21 cellular contexts compared by ENCODE assay signal in genomic region chr3:59890637-59891036, GRCh38.
DNase-seq lines count a peak whose midpoint lies in the region; ATAC-seq, FAIRE-seq and TF ChIP-seq lines count a peak whose summit lies in the region.
"Had no signal": no experiment of that assay in that cellular context is flagged by ENCODE, and none has a peak within 500 bp of the region (broad histone marks: within the 10 kb centered on the region; RNA-seq: fewer than 3 reads in every experiment).

No MANE protein-coding gene starts in this region.

- dilution Hi-C loops in IMR-90 (cut with HindIII; ENCODE audit: low sequenced_read_pairs, unreplicated experiment) = no loop called here

- no peaks in the 10 kb centered on the region for H3K9me1 ChIP-seq in IMR-90 (ENCODE audit: insufficient read depth, low read length)

- H2BK15ac ChIP-seq in IMR-90 (ENCODE audit: low read depth, low read length) (no peak overlapping the region), H1 (ENCODE audit: low read length) (no peak overlapping the region)

- no peak overlapping the region for H2BK12ac ChIP-seq in H1 (ENCODE audit: low read depth, low read length)

- H4K5ac ChIP-seq in IMR-90 (ENCODE audit: low read depth, low read length) = no peak overlapping the region
- no peak overlapping the region for H4K5ac ChIP-seq in H1 (ENCODE audit: insufficient read length, low read depth, low read length)

- TF ChIP-seq EP300 in HepG2 (IDR thresholded peaks at IDR 0.05; ENCODE audit: low read depth in 2 of 2, low read length in 2 of 2) (no peak), HepG2 (CRISPR knock-in tag; IDR thresholded peaks at IDR 0.05; ENCODE audit: borderline replicate concordance) (no peak), H1 (IDR thresholded peaks at IDR 0.05; ENCODE audit: borderline replicate concordance in 1 of 2, low read depth in 2 of 2, low read length in 2 of 2) (no peak)

- CTCF ChIA-PET in HepG2 (lab: Yijun Ruan, JAX; ENCODE audit: low intra/inter-chr PET ratio, low total read pairs) = no interaction called here
- CTCF ChIA-PET in IMR-90 (lab: Yijun Ruan, JAX) = no interaction called here
- CTCF ChIA-PET in H1 (lab: Charles Lee; ENCODE audit: partially characterized antibody) = no interaction called here

- ATAC-seq in HepG2 (no peak), right lobe of liver (no peak), IMR-90 (ENCODE audit: low read depth) (no peak)
- ATAC-seq: CD8-positive, alpha-beta T cell had no signal

- H3K56ac ChIP-seq in IMR-90 (ENCODE audit: extremely low read depth, insufficient read depth, low read length) (no peak overlapping the region), H1 (replicated peaks; ENCODE audit: insufficient read length, low read depth, low read length) (no peak overlapping the region)

- FAIRE-seq in HepG2 (lab: Jason Lieb, UNC) = no peak
- FAIRE-seq in H1 (lab: Jason Lieb, UNC) = no peak
- FAIRE-seq: G401.6, GM12891, GM19239 had no signal

- H3K79me1 ChIP-seq in IMR-90 (ENCODE audit: low read depth in 1 of 2, low read length in 2 of 2) (no peaks in the 10 kb centered on the region), H1 (ENCODE audit: low read depth, low read length) (no peaks in the 10 kb centered on the region)

- TF ChIP-seq POLR2A in HepG2 (IDR thresholded peaks at IDR 0.05; ENCODE audit: insufficient read depth in 1 of 2, low read depth in 2 of 2, low read length in 2 of 2) = no peak
- TF ChIP-seq POLR2A in right lobe of liver (IDR thresholded peaks at IDR 0.05) = no peak
- TF ChIP-seq POLR2A in IMR-90 (IDR thresholded peaks at IDR 0.05; ENCODE audit: low read depth, low read length) = no peak
- TF ChIP-seq POLR2A in H1 (IDR thresholded peaks at IDR 0.05; ENCODE audit: control extremely low read depth in 1 of 2, low read depth in 2 of 2, low read length in 2 of 2) = no peak

- no peak overlapping the region for H4K91ac ChIP-seq in IMR-90 (ENCODE audit: insufficient read depth, low read depth, low read length)
- no peak overlapping the region for H4K91ac ChIP-seq in H1 (replicated peaks; ENCODE audit: insufficient read length, low read length)

- H2AK9ac ChIP-seq in IMR-90 (replicated peaks; ENCODE audit: low read depth, low read length, poor library complexity) = no peak overlapping the region

- H3K27me3 ChIP-seq in HepG2 (ENCODE audit: control insufficient read depth in 1 of 2, insufficient read depth in 2 of 2, low read length in 2 of 2) (no peaks in the 10 kb centered on the region), right lobe of liver (no peaks in the 10 kb centered on the region), IMR-90 (ENCODE audit: control insufficient read depth, insufficient read depth, low read length) (no peaks in the 10 kb centered on the region; the same call in none of the 2 replicates), H1 (replicated peaks in 1 of 4; ENCODE audit: control insufficient read depth in 3 of 4, extremely low read depth in 1 of 4, insufficient read depth in 3 of 4, low read length in 3 of 4) (no peaks in the 10 kb centered on the region)
- H3K27me3 ChIP-seq: BE2C, BLaER1 had no signal

- intact Hi-C loops in HepG2 (cut with micrococcal nuclease; ENCODE audit: unreplicated experiment) = no loop called here
- intact Hi-C loops in right lobe of liver (cut with DNase I) = no loop called here
- intact Hi-C loops in IMR-90 (cut with micrococcal nuclease) = no loop called here

- no peak overlapping the region for H2BK120ac ChIP-seq in IMR-90 (ENCODE audit: low read depth, low read length)
- H2BK120ac ChIP-seq in H1 (replicated peaks; ENCODE audit: low read depth, low read length) = no peak overlapping the region

- H3K4ac ChIP-seq in IMR-90 (ENCODE audit: low read depth, low read length) (no peak overlapping the region), H1 (replicated peaks; ENCODE audit: insufficient read length, low read depth, low read length) (peak overlapping the region; percentile 21)

- no peak for TF ChIP-seq RAD21 in HepG2 (CRISPR knock-in tag; IDR thresholded peaks at IDR 0.05)
- no peak for TF ChIP-seq RAD21 in IMR-90 (IDR thresholded peaks at IDR 0.05; ENCODE audit: low read length)
- TF ChIP-seq RAD21 in H1 (IDR thresholded peaks at IDR 0.05 in 1 of 2, conservative IDR thresholded peaks at IDR 0.05 in 1 of 2; ENCODE audit: low read depth in 2 of 2, low read length in 2 of 2) = no peak

- no peaks in the 10 kb centered on the region for H3K36me3 ChIP-seq in HepG2 (replicated peaks in 1 of 2; ENCODE audit: control insufficient read depth in 1 of 2, insufficient read depth in 2 of 2, low read length in 2 of 2)
- H3K36me3 ChIP-seq in right lobe of liver = no peaks in the 10 kb centered on the region
- no peaks in the 10 kb centered on the region for H3K36me3 ChIP-seq in IMR-90 (ENCODE audit: control insufficient read depth, insufficient read depth, low read length)
- H3K36me3 ChIP-seq in H1 (ENCODE audit: control insufficient read depth in 2 of 4, insufficient read depth in 4 of 4, low read length in 3 of 4) = no peaks in the 10 kb centered on the region
- H3K36me3 ChIP-seq: BE2C, BLaER1 had no signal

- H2BK5ac ChIP-seq in IMR-90 (ENCODE audit: low read depth, low read length, poor library complexity, severe bottlenecking) (no peak overlapping the region), H1 (ENCODE audit: low read depth, low read length) (no peak overlapping the region)

- H3K79me2 ChIP-seq in HepG2 (ENCODE audit: insufficient read depth, low read length) = no peaks in the 10 kb centered on the region
- no peaks in the 10 kb centered on the region for H3K79me2 ChIP-seq in H1 (ENCODE audit: control insufficient read depth in 1 of 2, insufficient read depth in 2 of 2, low read length in 2 of 2)

- 2% methylated on average over 3 of the region's 3 CpGs for WGBS in HepG2 (ENCODE audit: low lambda C conversion rate)
- WGBS in right lobe of liver (ENCODE audit: insufficient coverage, low coverage, low lambda C conversion rate, missing lambda C conversion rate) = 54% methylated on average over 3 of the region's 3 CpGs
- WGBS in IMR-90 (ENCODE audit: extremely low coverage in 2 of 2, insufficient read length in 1 of 2), 2 experiments = no CpG with 5 or more reads among the region's 3 CpGs
- WGBS in H1 (ENCODE audit: extremely low coverage in 1 of 2, insufficient coverage in 1 of 2, insufficient read length in 1 of 2, insufficient replicate concordance in 2 of 2, low coverage in 1 of 2, low lambda C conversion rate in 2 of 2, missing lambda C conversion rate in 1 of 2), 2 experiments = 95% methylated on average over 3 of the region's 3 CpGs; no CpG with 5 or more reads in 1 of the 2 experiments

- H4K8ac ChIP-seq in IMR-90 (ENCODE audit: low read depth in 2 of 2, low read length in 2 of 2) (no peak overlapping the region), H1 (ENCODE audit: extremely low read depth, insufficient read depth, low read length) (no peak overlapping the region)

- H2AK5ac ChIP-seq in IMR-90 (ENCODE audit: low read depth, low read length) (no peak overlapping the region), H1 (ENCODE audit: low read depth, low read length) (no peak overlapping the region)

- H4K20me1 ChIP-seq in HepG2 (ENCODE audit: insufficient read depth, low read length) = no peaks in the 10 kb centered on the region
- H4K20me1 ChIP-seq in IMR-90 (ENCODE audit: insufficient read depth, low read length) = no peaks in the 10 kb centered on the region
- H4K20me1 ChIP-seq in H1 (replicated peaks in 1 of 2; ENCODE audit: control insufficient read depth in 1 of 2, insufficient read depth in 2 of 2, low read length in 2 of 2) = no peaks in the 10 kb centered on the region
- H4K20me1 ChIP-seq: BLaER1 had no signal

- no peak overlapping the region for H3K18ac ChIP-seq in IMR-90 (ENCODE audit: low read depth, low read length)
- no peak overlapping the region for H3K18ac ChIP-seq in H1 (ENCODE audit: extremely low read depth, low read length)

- no peaks in the 10 kb centered on the region for H3K23me2 ChIP-seq in H1 (ENCODE audit: low read depth, low read length)

- BruUV-seq in HepG2 (replicated peaks; lab: Mats Ljungman, UMichigan) (no TSS peak), IMR-90 (replicated peaks; lab: Mats Ljungman, UMichigan) (no TSS peak)

- TF ChIP-seq CTCF in HepG2 (CRISPR knock-in tag; IDR thresholded peaks at IDR 0.05) (no peak), right lobe of liver (IDR thresholded peaks at IDR 0.05) (no peak), IMR-90 (conservative IDR thresholded peaks at IDR 0.05; ENCODE audit: low read depth, low read length) (no peak), H1 (IDR thresholded peaks at IDR 0.05; ENCODE audit: control extremely low read depth in 1 of 3, insufficient read depth in 1 of 3, low read depth in 1 of 3, low read length in 3 of 3) (no peak)

- H3K4me1 ChIP-seq in HepG2 (ENCODE audit: insufficient read depth, low read length) = no peaks in the 10 kb centered on the region
- H3K4me1 ChIP-seq in right lobe of liver = no peaks in the 10 kb centered on the region
- H3K4me1 ChIP-seq in IMR-90 (ENCODE audit: control insufficient read depth, insufficient read depth, low read length) = no peaks in the 10 kb centered on the region
- H3K4me1 ChIP-seq in H1 (replicated peaks in 1 of 4; ENCODE audit: control insufficient read depth in 3 of 4, insufficient read depth in 4 of 4, low read length in 3 of 4) = no peaks in the 10 kb centered on the region
- H3K4me1 ChIP-seq: BE2C, BLaER1, Caco-2 had no signal

- no peak overlapping the region for H3K14ac ChIP-seq in IMR-90 (replicated peaks; ENCODE audit: low read depth, low read length)
- H3K14ac ChIP-seq in H1 (ENCODE audit: insufficient read length) = no peak overlapping the region

- in situ Hi-C loops in HepG2 (cut with HindIII; ENCODE audit: extremely low pct_ligation_motif_present, low pct_unique_long_range_greater_than_20kb) = no loop called here
- in situ Hi-C loops in IMR-90 (cut with MboI; ENCODE audit: low sequenced_read_pairs) = no loop called here

- DNase-seq in HepG2 (ENCODE audit: low spot score) = no peak
- DNase-seq in right lobe of liver = no peak
- no peak for DNase-seq in IMR-90
- no peak for DNase-seq in H1 (ENCODE audit: low read depth in 1 of 2, low spot score in 2 of 2)
- no peak for DNase-seq in hypothalamus (lab: John Stamatoyannopoulos, UW)
- DNase-seq in activated T-cell treated with anti-CD3 and anti-CD28 coated beads, Interleukin-2, amount 50 U/mL, for 48 hours = no peak
- no peak for DNase-seq in ureter (ENCODE audit: low spot score)
- DNase-seq: ACHN; BE2C; C1 segment of cervical spinal cord; Caco-2; Calu3; CD4-positive, CD25-positive, alpha-beta regulatory T cell; CD8-positive, alpha-beta T cell; DMS79 treated with DMSO at 0.1 percent for 48 hours; GF-D8 had no signal

- H3K27ac ChIP-seq in HepG2 (ENCODE audit: extremely low read length, insufficient read depth, low read length) (no peak overlapping the region), right lobe of liver (no peak overlapping the region), IMR-90 (ENCODE audit: insufficient read depth, low read length) (no peak overlapping the region), H1 (ENCODE audit: low read depth, low read length) (no peak overlapping the region)
- H3K27ac ChIP-seq: 22Rv1, BLaER1 had no signal

- POLR2A ChIA-PET in HepG2 (lab: Yijun Ruan, JAX) (no interaction called here), IMR-90 (lab: Charles Lee; ENCODE audit: unreplicated experiment) (no interaction called here), H1 (lab: Charles Lee; ENCODE audit: partially characterized antibody) (no interaction called here)

- H3K9ac ChIP-seq in HepG2 (ENCODE audit: insufficient read depth, low read depth, low read length) (no peak overlapping the region), IMR-90 (ENCODE audit: low read depth, low read length) (no peak overlapping the region), H1 (replicated peaks in 1 of 4; ENCODE audit: extremely low read depth in 1 of 4, low read depth in 3 of 4, low read length in 3 of 4) (no peak overlapping the region)
- H3K9ac ChIP-seq: BLaER1 had no signal

- no peak overlapping the region for H2AFZ ChIP-seq in HepG2 (ENCODE audit: low read length)
- H2AFZ ChIP-seq in IMR-90 (replicated peaks; ENCODE audit: low read length, poor library complexity) = no peak overlapping the region
- no peak overlapping the region for H2AFZ ChIP-seq in H1 (ENCODE audit: low read length)

- H3K4me3 ChIP-seq in HepG2 (replicated peaks in 1 of 3; ENCODE audit: insufficient read depth in 1 of 3, low read depth in 2 of 3, low read length in 3 of 3) = no peak overlapping the region
- no peak overlapping the region for H3K4me3 ChIP-seq in right lobe of liver
- H3K4me3 ChIP-seq in IMR-90 (ENCODE audit: insufficient read depth, low read depth, low read length) = no peak overlapping the region
- H3K4me3 ChIP-seq in H1 (ENCODE audit: extremely low read depth in 1 of 4, insufficient read depth in 2 of 4, low read depth in 3 of 4, low read length in 4 of 4) = no peak overlapping the region
- H3K4me3 ChIP-seq: BLaER1 had no signal

- H3K23ac ChIP-seq in IMR-90 (ENCODE audit: low read depth, low read length) = no peak overlapping the region
- H3K23ac ChIP-seq in H1 (ENCODE audit: insufficient read length) = no peak overlapping the region

- H3K9me3 ChIP-seq in HepG2 (ENCODE audit: low read length) = no peaks in the 10 kb centered on the region
- no peaks in the 10 kb centered on the region for H3K9me3 ChIP-seq in right lobe of liver
- H3K9me3 ChIP-seq in IMR-90 (ENCODE audit: control insufficient read depth, insufficient read depth, low read length) = no peaks in the 10 kb centered on the region
- no peaks in the 10 kb centered on the region for H3K9me3 ChIP-seq in H1 (ENCODE audit: insufficient read depth in 2 of 2, low read depth in 1 of 2, low read length in 1 of 2)
- H3K9me3 ChIP-seq: BE2C, BLaER1, Caco-2 had no signal

- H2BK20ac ChIP-seq in IMR-90 (ENCODE audit: low read depth, low read length) (no peak overlapping the region), H1 (ENCODE audit: low read length) (0 out of 2 replicates have a peak overlapping the region, but pooled peaks have one; percentile 24)

- H3K4me2 ChIP-seq in HepG2 (ENCODE audit: low read depth, low read length) (no peak overlapping the region), IMR-90 (ENCODE audit: low read depth, low read length) (no peak overlapping the region), H1 (ENCODE audit: insufficient read depth in 1 of 2, low read depth in 2 of 2, low read length in 2 of 2) (no peak overlapping the region)
- H3K4me2 ChIP-seq: BLaER1 had no signal

Comparison
In these comparisons a context has a peak if more than half of its experiments do, and no peak if none do; other contexts are left out.
1. Of the 41 proteins assayed by ChIP-seq in both HepG2 and H1: peak only in HepG2: MAFK; only in H1: none; in both: none; in neither: 40.